1 cellular context compared by ENCODE assay signal in genomic region chr10:84845628-84846261, GRCh38.
TF ChIP-seq lines count a peak whose summit lies in the region.

No MANE protein-coding gene starts in this region.

TF ChIP-seq in WTC11, 78 proteins besides CTCF, POLR2A, EP300 and RAD21 (continued from another document):
- TF ChIP-seq AFF4 (CRISPR knock-in tag; IDR thresholded peaks at IDR 0.05; ENCODE audit: borderline replicate concordance) (no peak), ZNF232 (CRISPR knock-in tag; IDR thresholded peaks at IDR 0.05) (no peak)
